In genomic region chr6:105013459-105013858, GRCh38 we compare ENCODE assay signal across 13 cellular contexts. TPM values are rescaled to one million over a fixed set of nuclear protein-coding genes. Genes with fewer than 3 reads are reported as not detected.
"Had no signal": no experiment of that assay in that cellular context is flagged by ENCODE, and none has a peak within 500 bp of the region (broad histone marks: within the 10 kb centered on the region; RNA-seq: fewer than 3 reads in every experiment).

No MANE protein-coding gene starts in this region.

RNA-seq across cellular contexts. Expression of gene LIN28B, which starts 56.6 kb away (rescaled TPM):
- total RNA-seq: activated CD4-positive, alpha-beta memory T cell treated with anti-CD3 and anti-CD28 coated beads for 36 hours; activated CD4-positive, alpha-beta T cell treated with anti-CD3 and anti-CD28 coated beads for 36 hours; activated CD8-positive, alpha-beta memory T cell treated with anti-CD3 and anti-CD28 coated beads for 36 hours; activated CD8-positive, alpha-beta T cell treated with anti-CD3 and anti-CD28 coated beads for 36 hours; activated naive CD4-positive, alpha-beta T cell treated with anti-CD3 and anti-CD28 coated beads for 36 hours; activated naive CD4-positive, alpha-beta T cell treated with anti-CD3 and anti-CD28 coated beads, Interleukin-2, amount 50 U/mL, for 72 hours; activated T-cell treated with anti-CD3 and anti-CD28 coated beads, Interleukin-2, amount 50 U/mL, for 72 hours; activated T-helper 1 cell treated with anti-CD3 and anti-CD28 coated beads, Interleukin-12 subunit alpha, Interleukin-12 subunit beta, Interleukin-2, Interleukin-4 antibody, amounts not matched to agents 30 ng/mL and 10 ng/mL and 1 ng/mL, durations not matched to agents 14 hours and 24 hours and 36 hours; activated T-helper 17 cell treated with anti-CD3 and anti-CD28 coated beads, Interleukin-2, amount 50 U/mL, for 72 hours; aorta; body of pancreas; breast epithelium; cardiac septum had no signal
- polyA plus RNA-seq: aorta had no signal
